ENCODE assay signal across 20 cellular contexts in genomic region chr14:75842624-75843023, GRCh38.
DNase-seq lines count a peak whose midpoint lies in the region; ATAC-seq and TF ChIP-seq lines count a peak whose summit lies in the region.
"Had no signal": no experiment of that assay in that cellular context is flagged by ENCODE, and none has a peak within 500 bp of the region (broad histone marks: within the 10 kb centered on the region; RNA-seq: fewer than 3 reads in every experiment).

No MANE protein-coding gene starts in this region.

- ATAC-seq in HG02885 (IDR thresholded peaks at IDR 0.05; ENCODE audit: poor library complexity, unreplicated experiment) = no peak
- ATAC-seq: HepG2 had no signal

- CTCF ChIA-PET in Caco-2 (lab: Charles Lee) = interaction anchor here (0.8 kb wide), 2 partner anchors 18 to 48 kb away, joined by 3 read pairs; no protein-coding TSS in a partner anchor

- H3K36me3 ChIP-seq in Caco-2 (ENCODE audit: control insufficient read depth, insufficient read depth, low read length) (peaks cover 5% of the 10 kb centered on the region), parathyroid adenoma (ENCODE audit: control insufficient read depth, insufficient read depth, low read length) (no peaks in the 10 kb centered on the region), tibial nerve (peaks cover 0 to 13% (median 2%) of the 10 kb centered on the region in 3 donors)
- H3K36me3 ChIP-seq: Peyer's patch had no signal

- H3K79me2 ChIP-seq in parathyroid adenoma = no peaks in the 10 kb centered on the region

- H3K4me3 Mint-ChIP-seq in Caco-2 (ENCODE audit: unreplicated experiment) = peak overlapping the region; percentile 40
- H3K4me3 Mint-ChIP-seq: HFFc6 had no signal

- H3K9me3 ChIP-seq in Caco-2 = 0 out of 2 replicates have a peak, but pooled peaks cover 2% of the 10 kb centered on the region
- H3K9me3 ChIP-seq in parathyroid adenoma (ENCODE audit: control insufficient read depth, low read length) = no peaks in the 10 kb centered on the region
- no peaks in the 10 kb centered on the region for H3K9me3 ChIP-seq in tibial nerve
- H3K9me3 ChIP-seq: Peyer's patch had no signal

- H3K4me3 ChIP-seq in Caco-2 (ENCODE audit: low read depth, low read length) (no peak overlapping the region), parathyroid adenoma (ENCODE audit: low read depth, low read length) (peak overlapping the region; percentile 9), tibial nerve (no peak overlapping the region)
- H3K4me3 ChIP-seq: Peyer's patch had no signal

- intact Hi-C loops in Caco-2 (cut with micrococcal nuclease; ENCODE audit: unreplicated experiment) = no loop called here

- peaks cover 10% of the 10 kb centered on the region for H3K36me3 Mint-ChIP-seq in Caco-2 (ENCODE audit: insufficient read depth, unreplicated experiment)

- H3K27ac Mint-ChIP-seq in Caco-2 (ENCODE audit: unreplicated experiment) = peak overlapping the region; percentile 29
- H3K27ac Mint-ChIP-seq: HFFc6 had no signal

- TF ChIP-seq CTCF in Caco-2 (IDR thresholded peaks at IDR 0.05; ENCODE audit: insufficient read depth in 1 of 2, low read depth in 1 of 2, low read length in 1 of 2, severe bottlenecking in 1 of 2, unreplicated experiment in 1 of 2) = no peak
- TF ChIP-seq CTCF in parathyroid adenoma (IDR thresholded peaks at IDR 0.05) = no peak
- no peak for TF ChIP-seq CTCF in tibial nerve (IDR thresholded peaks at IDR 0.05)

- WGBS in tibial nerve, 2 donors = 42 to 46% methylated on average over 3 of the region's 3 CpGs

- no TSS peak for BruUV-seq in Caco-2 (replicated peaks; lab: Mats Ljungman, UMichigan)

- H3K4me1 ChIP-seq in Caco-2 (peaks cover 18% of the 10 kb centered on the region; the same call in 1 of the 2 replicates), parathyroid adenoma (peaks cover 14% of the 10 kb centered on the region), tibial nerve (peaks cover 0 to 5% (median 0%) of the 10 kb centered on the region in 4 donors)

- no peak for TF ChIP-seq EP300 in tibial nerve (IDR thresholded peaks at IDR 0.05)

- no peaks in the 10 kb centered on the region for H3K27me3 Mint-ChIP-seq in Caco-2 (ENCODE audit: insufficient read depth, unreplicated experiment)

- no peak overlapping the region for H3K9ac ChIP-seq in parathyroid adenoma

- POLR2A ChIA-PET in Caco-2 (lab: Charles Lee) = no interaction called here

- H2AFZ ChIP-seq in parathyroid adenoma = peak overlapping the region; percentile 43

- peaks cover 8% of the 10 kb centered on the region for H3K9me3 Mint-ChIP-seq in Caco-2 (ENCODE audit: unreplicated experiment)

- no peak overlapping the region for H3K27ac ChIP-seq in parathyroid adenoma
- no peak overlapping the region for H3K27ac ChIP-seq in substantia nigra (ENCODE audit: low read depth, low read length, poor library complexity, severe bottlenecking)
- H3K27ac ChIP-seq in tibial nerve = peak overlapping the region in 1 of 4 donors; percentile 13
- H3K27ac ChIP-seq: Peyer's patch had no signal

- TF ChIP-seq POLR2A in tibial nerve (IDR thresholded peaks at IDR 0.05) = no peak

- DNase-seq in Caco-2 = peak in 1 of 2 experiments; percentile 45
- peak; percentile 56 for DNase-seq in SW480 (ENCODE audit: low spot score)
- peak; percentile 14 for DNase-seq in kidney tubule cell (ENCODE audit: low spot score)
- no peak for DNase-seq in substantia nigra (lab: John Stamatoyannopoulos, UW)
- DNase-seq in activated CD8-positive, alpha-beta memory T cell treated with anti-CD3 and anti-CD28 coated beads for 24 hours = no peak
- no peak for DNase-seq in tibial nerve (ENCODE audit: low spot score in 2 of 2)
- DNase-seq: C1 segment of cervical spinal cord, DMS153, EL, HFFc6, Karpas-422, NCI-H1105 treated with DMSO at 0.1 percent for 48 hours, NCI-H187 treated with DMSO at 0.1 percent for 48 hours, NCI-H2171, NCI-H446 treated with DMSO at 0.1 percent for 48 hours, NCI-H774, Peyer's patch had no signal

- H3K27me3 ChIP-seq in Caco-2 (replicated peaks; ENCODE audit: control insufficient read depth, insufficient read depth, low read length) = no peaks in the 10 kb centered on the region
- no peaks in the 10 kb centered on the region for H3K27me3 ChIP-seq in parathyroid adenoma (ENCODE audit: control insufficient read depth, insufficient read depth, low read length)
- H3K27me3 ChIP-seq in tibial nerve = no peaks in the 10 kb centered on the region
- H3K27me3 ChIP-seq: Peyer's patch had no signal

- peak overlapping the region; percentile 42 for H3K4me2 ChIP-seq in parathyroid adenoma (ENCODE audit: low read length)

- H3K4me1 Mint-ChIP-seq in Caco-2 (ENCODE audit: low read depth, unreplicated experiment) = peaks cover 11% of the 10 kb centered on the region

Comparison
In these comparisons a context has a peak if more than half of its experiments do, and no peak if none do; other contexts are left out.
1. DNase-seq: peak in SW480 (single experiment) and kidney tubule cell (single experiment); none in substantia nigra (0 of 49), activated CD8-positive, alpha-beta memory T cell treated with anti-CD3 and anti-CD28 coated beads for 24 hours (single experiment) and tibial nerve (0 of 2).